In the genomic region with DNA sequence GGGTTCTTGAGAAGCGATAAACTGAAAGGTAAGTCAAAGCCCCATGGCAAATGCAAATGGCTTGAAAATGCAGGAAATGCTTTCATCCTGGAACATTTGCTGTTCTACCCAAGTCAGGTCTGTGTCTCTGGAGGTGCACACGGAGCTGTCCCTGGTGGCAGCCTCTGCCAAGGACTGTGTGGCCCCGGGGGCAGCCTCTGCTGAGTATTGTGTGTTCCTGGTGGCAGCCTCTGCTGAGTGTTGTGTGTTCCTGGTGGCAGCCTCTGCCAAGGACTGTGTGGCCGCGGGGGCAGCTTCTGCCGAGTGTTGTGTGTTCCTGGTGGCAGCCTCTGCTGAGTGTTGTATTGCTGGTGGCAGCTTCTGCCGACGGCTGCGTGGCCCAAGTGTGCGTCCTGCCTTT, we compare ENCODE assay signal across 21 cellular contexts.
DNase-seq lines count a peak whose midpoint lies in the region; ATAC-seq, FAIRE-seq and TF ChIP-seq lines count a peak whose summit lies in the region.
"Had no signal": no experiment of that assay in that cellular context is flagged by ENCODE, and none has a peak within 500 bp of the region (broad histone marks: within the 10 kb centered on the region; RNA-seq: fewer than 3 reads in every experiment).

No MANE protein-coding gene starts in this region.

- TF ChIP-seq POLR2A in A549 (IDR thresholded peaks at IDR 0.05; ENCODE audit: low read length) (no peak), HCT116 (IDR thresholded peaks at IDR 0.05; ENCODE audit: borderline replicate concordance, extremely low read depth, insufficient read depth, insufficient read length) (no peak)

- H3K4me2 ChIP-seq in A549, result no peak overlapping the region
- H3K4me2 ChIP-seq in HCT116 (ENCODE audit: low read length), result no peak overlapping the region
- H3K4me2 ChIP-seq in neural progenitor cell, result no peak overlapping the region

- TF ChIP-seq RAD21 in A549 (conservative IDR thresholded peaks at IDR 0.05 in 1 of 2, IDR thresholded peaks at IDR 0.05 in 1 of 2), result no peak
- no peak for TF ChIP-seq RAD21 in HCT116 (IDR thresholded peaks at IDR 0.05; ENCODE audit: low read depth)

- no peak overlapping the region for H3K4me3 Mint-ChIP-seq in neural progenitor cell
- H3K4me3 Mint-ChIP-seq: CD8-positive, alpha-beta memory T cell had no signal

- H3K36me3 Mint-ChIP-seq in neural progenitor cell, result peaks cover 9% of the 10 kb centered on the region
- H3K36me3 Mint-ChIP-seq: CD8-positive, alpha-beta memory T cell had no signal

- no peak for FAIRE-seq in A549 (lab: Jason Lieb, UNC)

- DNase-seq in A549 (ENCODE audit: low read depth in 1 of 2, low spot score in 1 of 2) (no peak), HCT116 (ENCODE audit: low read depth, low spot score) (no peak), T47D (ENCODE audit: low read depth in 1 of 2, low spot score in 1 of 2) (peak; percentile 56 to 62), neural progenitor cell (ENCODE audit: low spot score) (no peak), DMS153 treated with DMSO at 0.1 percent for 48 hours (lab: John Stamatoyannopoulos, UW; ENCODE audit: unreplicated experiment) (no peak), superior temporal gyrus (ENCODE audit: extremely low spot score) (no peak)
- DNase-seq: C1 segment of cervical spinal cord; CD8-positive, alpha-beta memory T cell; DMS79; IMR-90; Karpas-422; MM.1S; NCI-H1092; NCI-H146; NCI-H2081; NCI-H2171 treated with DMSO at 0.1 percent for 48 hours; NCI-H446; NCI-H69; Right ventricle myocardium superior had no signal

- RAD21 ChIA-PET in HCT116 (lab: Charles Lee; ENCODE audit: low non-redundant PET in 1 of 2, low total read pairs in 2 of 2, uncharacterized antibody in 2 of 2, unreplicated experiment in 2 of 2), result no interaction called here

- H3K9me2 ChIP-seq in HCT116 (ENCODE audit: insufficient read depth), result no peaks in the 10 kb centered on the region

- WGBS in A549 (ENCODE audit: missing lambda C conversion rate), result 32% methylated on average over 10 of the region's 10 CpGs

- H3K27me3 ChIP-seq in HCT116 (ENCODE audit: insufficient read depth, low read length) (peaks cover 4% of the 10 kb centered on the region; the same call in 1 of the 2 replicates), neural progenitor cell (no peaks in the 10 kb centered on the region)

- no peaks in the 10 kb centered on the region for H3K79me2 ChIP-seq in HCT116 (ENCODE audit: insufficient read depth, low read length)
- no peaks in the 10 kb centered on the region for H3K79me2 ChIP-seq in neural progenitor cell (ENCODE audit: low read depth)

- H3K9me3 Mint-ChIP-seq in neural progenitor cell, result peaks cover 23% of the 10 kb centered on the region

- peak overlapping the region; percentile 5 for H3K27ac Mint-ChIP-seq in neural progenitor cell

- peaks cover 4% of the 10 kb centered on the region for H3K27me3 Mint-ChIP-seq in neural progenitor cell (ENCODE audit: insufficient read depth, low read depth)

- peak; percentile 19 to 41; a peak in 2 of 6 replicates for ATAC-seq in A549
- ATAC-seq in HCT116, result no peak
- ATAC-seq in GM21447 (IDR thresholded peaks at IDR 0.05; ENCODE audit: unreplicated experiment), result no peak

- no peak overlapping the region for H3K4me3 ChIP-seq in A549
- no peak overlapping the region for H3K4me3 ChIP-seq in HCT116 (replicated peaks in 1 of 2; ENCODE audit: low read depth in 1 of 2, low read length in 2 of 2)
- no peak overlapping the region for H3K4me3 ChIP-seq in neural progenitor cell
- H3K4me3 ChIP-seq: HAP-1 had no signal

- peaks cover 11% of the 10 kb centered on the region for H3K4me1 Mint-ChIP-seq in neural progenitor cell

- H3K9me3 ChIP-seq in A549 (peaks cover 3% of the 10 kb centered on the region; the same call in 2 of the 3 replicates), HCT116 (ENCODE audit: control insufficient read depth in 1 of 2, insufficient read depth in 1 of 2, low read depth in 1 of 2, low read length in 2 of 2) (no peaks in the 10 kb centered on the region), neural progenitor cell (ENCODE audit: low read depth) (no peaks in the 10 kb centered on the region)
- H3K9me3 ChIP-seq: HAP-1 had no signal

- H3F3A ChIP-seq in neural progenitor cell (ENCODE audit: low read depth), result no peaks in the 10 kb centered on the region

- TF ChIP-seq CTCF in A549 (IDR thresholded peaks at IDR 0.05) (no peak), HCT116 (IDR thresholded peaks at IDR 0.05 in 2 of 3, conservative IDR thresholded peaks at IDR 0.05 in 1 of 3; ENCODE audit: borderline replicate concordance in 1 of 3, insufficient read depth in 1 of 3, low read depth in 2 of 3, low read length in 2 of 3) (no peak), neural progenitor cell (IDR thresholded peaks at IDR 0.05) (no peak)

- H3K27ac ChIP-seq in A549 (no peak overlapping the region), HCT116 (ENCODE audit: low read depth, low read length) (no peak overlapping the region), neural progenitor cell (no peak overlapping the region)

- H2AFZ ChIP-seq in HCT116 (ENCODE audit: low read depth, low read length, poor library complexity, severe bottlenecking) (no peak overlapping the region), neural progenitor cell (replicated peaks) (no peak overlapping the region)

- H3K4me1 ChIP-seq in A549 (no peaks in the 10 kb centered on the region), HCT116 (ENCODE audit: control insufficient read depth in 1 of 2, insufficient read depth in 2 of 2, low read length in 2 of 2) (no peaks in the 10 kb centered on the region), neural progenitor cell (no peaks in the 10 kb centered on the region)
- H3K4me1 ChIP-seq: HAP-1 had no signal

- no peak overlapping the region for H3K9ac ChIP-seq in HCT116 (ENCODE audit: low read length)
- no peak overlapping the region for H3K9ac ChIP-seq in neural progenitor cell

- CTCF ChIA-PET in A549 (lab: Yijun Ruan, JAX) (no interaction called here), HCT116 (lab: Charles Lee) (no interaction called here)

- no peaks in the 10 kb centered on the region for H3K36me3 ChIP-seq in HCT116 (ENCODE audit: control insufficient read depth in 1 of 2, insufficient read depth in 2 of 2, low read length in 2 of 2)
- no peaks in the 10 kb centered on the region for H3K36me3 ChIP-seq in neural progenitor cell
- H3K36me3 ChIP-seq: HAP-1 had no signal

- H4K20me1 ChIP-seq in HCT116 (ENCODE audit: insufficient read depth) (no peaks in the 10 kb centered on the region), neural progenitor cell (ENCODE audit: low read depth) (no peaks in the 10 kb centered on the region)

- no TSS peak for BruUV-seq in HCT116 (replicated peaks; lab: Mats Ljungman, UMichigan)

- TF ChIP-seq EP300 in A549 (IDR thresholded peaks at IDR 0.05), result no peak

- POLR2A ChIA-PET in A549 (lab: Yijun Ruan, JAX) (no interaction called here), HCT116 (lab: Charles Lee) (no interaction called here)

- intact Hi-C loops in HCT116 (cut with micrococcal nuclease), result no loop called here

- in situ Hi-C loops in T47D (cut with HindIII; ENCODE audit: low pct_unique_long_range_greater_than_20kb, low sequenced_read_pairs), result no loop called here

TF ChIP-seq in A549, 52 proteins besides CTCF, POLR2A, EP300 and RAD21 (continues in another document):
- TF ChIP-seq ESRRA (IDR thresholded peaks at IDR 0.05; ENCODE audit: borderline replicate concordance, low read length), result no peak
- TF ChIP-seq TP53 (CRISPR knock-in tag; IDR thresholded peaks at IDR 0.05), result no peak
- TF ChIP-seq CBX8 (IDR thresholded peaks at IDR 0.05), result no peak
- no peak for TF ChIP-seq CBX2 (IDR thresholded peaks at IDR 0.05; ENCODE audit: borderline replicate concordance, low read depth)

TF ChIP-seq in HCT116, 20 proteins besides CTCF, POLR2A, EP300 and RAD21 (continues in another document):
- TF ChIP-seq POLR2AphosphoS5 (IDR thresholded peaks at IDR 0.05; ENCODE audit: low read depth, low read length) (no peak), ZNF274 (IDR thresholded peaks at IDR 0.05; ENCODE audit: low read depth, low read length) (no peak)
- TF ChIP-seq, protein P1, sequence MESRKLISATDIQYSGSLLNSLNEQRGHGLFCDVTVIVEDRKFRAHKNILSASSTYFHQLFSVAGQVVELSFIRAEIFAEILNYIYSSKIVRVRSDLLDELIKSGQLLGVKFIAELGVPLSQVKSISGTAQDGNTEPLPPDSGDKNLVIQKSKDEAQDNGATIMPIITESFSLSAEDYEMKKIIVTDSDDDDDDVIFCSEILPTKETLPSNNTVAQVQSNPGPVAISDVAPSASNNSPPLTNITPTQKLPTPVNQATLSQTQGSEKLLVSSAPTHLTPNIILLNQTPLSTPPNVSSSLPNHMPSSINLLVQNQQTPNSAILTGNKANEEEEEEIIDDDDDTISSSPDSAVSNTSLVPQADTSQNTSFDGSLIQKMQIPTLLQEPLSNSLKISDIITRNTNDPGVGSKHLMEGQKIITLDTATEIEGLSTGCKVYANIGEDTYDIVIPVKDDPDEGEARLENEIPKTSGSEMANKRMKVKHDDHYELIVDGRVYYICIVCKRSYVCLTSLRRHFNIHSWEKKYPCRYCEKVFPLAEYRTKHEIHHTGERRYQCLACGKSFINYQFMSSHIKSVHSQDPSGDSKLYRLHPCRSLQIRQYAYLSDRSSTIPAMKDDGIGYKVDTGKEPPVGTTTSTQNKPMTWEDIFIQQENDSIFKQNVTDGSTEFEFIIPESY (IDR thresholded peaks at IDR 0.05; ENCODE audit: extremely low read depth, insufficient replicate concordance, low read length), result no peak
- TF ChIP-seq, protein P2, sequence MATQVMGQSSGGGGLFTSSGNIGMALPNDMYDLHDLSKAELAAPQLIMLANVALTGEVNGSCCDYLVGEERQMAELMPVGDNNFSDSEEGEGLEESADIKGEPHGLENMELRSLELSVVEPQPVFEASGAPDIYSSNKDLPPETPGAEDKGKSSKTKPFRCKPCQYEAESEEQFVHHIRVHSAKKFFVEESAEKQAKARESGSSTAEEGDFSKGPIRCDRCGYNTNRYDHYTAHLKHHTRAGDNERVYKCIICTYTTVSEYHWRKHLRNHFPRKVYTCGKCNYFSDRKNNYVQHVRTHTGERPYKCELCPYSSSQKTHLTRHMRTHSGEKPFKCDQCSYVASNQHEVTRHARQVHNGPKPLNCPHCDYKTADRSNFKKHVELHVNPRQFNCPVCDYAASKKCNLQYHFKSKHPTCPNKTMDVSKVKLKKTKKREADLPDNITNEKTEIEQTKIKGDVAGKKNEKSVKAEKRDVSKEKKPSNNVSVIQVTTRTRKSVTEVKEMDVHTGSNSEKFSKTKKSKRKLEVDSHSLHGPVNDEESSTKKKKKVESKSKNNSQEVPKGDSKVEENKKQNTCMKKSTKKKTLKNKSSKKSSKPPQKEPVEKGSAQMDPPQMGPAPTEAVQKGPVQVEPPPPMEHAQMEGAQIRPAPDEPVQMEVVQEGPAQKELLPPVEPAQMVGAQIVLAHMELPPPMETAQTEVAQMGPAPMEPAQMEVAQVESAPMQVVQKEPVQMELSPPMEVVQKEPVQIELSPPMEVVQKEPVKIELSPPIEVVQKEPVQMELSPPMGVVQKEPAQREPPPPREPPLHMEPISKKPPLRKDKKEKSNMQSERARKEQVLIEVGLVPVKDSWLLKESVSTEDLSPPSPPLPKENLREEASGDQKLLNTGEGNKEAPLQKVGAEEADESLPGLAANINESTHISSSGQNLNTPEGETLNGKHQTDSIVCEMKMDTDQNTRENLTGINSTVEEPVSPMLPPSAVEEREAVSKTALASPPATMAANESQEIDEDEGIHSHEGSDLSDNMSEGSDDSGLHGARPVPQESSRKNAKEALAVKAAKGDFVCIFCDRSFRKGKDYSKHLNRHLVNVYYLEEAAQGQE (IDR thresholded peaks at IDR 0.05; ENCODE audit: low read depth), result peak; percentile 20; the same call in 1 of the 2 replicates

Comparison
In these comparisons a context has a peak if more than half of its experiments do, and no peak if none do; other contexts are left out.
1. ATAC-seq: peak in A549 (2 of 2); none in HCT116 (single experiment) and GM21447 (single experiment).
2. DNase-seq: peak in T47D (2 of 2); none in A549 (0 of 2), HCT116 (single experiment), neural progenitor cell (single experiment), DMS153 treated with DMSO at 0.1 percent for 48 hours (single experiment) and superior temporal gyrus (single experiment).